23 cellular contexts compared by ENCODE assay signal in the genomic region with DNA sequence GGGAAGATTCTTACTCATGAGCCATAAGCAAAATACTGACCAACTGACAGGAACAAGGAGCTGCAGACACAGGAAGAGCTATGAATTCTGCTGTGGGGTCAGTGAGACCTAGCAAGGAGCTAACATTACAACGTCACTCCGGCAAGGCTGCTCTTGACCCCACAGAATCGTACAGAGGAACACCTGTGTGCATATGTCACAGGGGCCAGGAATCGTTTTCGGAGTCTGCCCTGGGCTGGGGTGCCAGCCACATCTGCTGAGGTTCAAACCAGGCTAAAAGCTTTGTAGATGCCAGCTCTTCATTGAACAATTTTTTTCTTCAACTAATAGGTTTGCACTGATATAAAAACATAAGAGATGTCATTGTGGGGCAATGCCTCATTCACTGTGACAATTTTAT.
"Had no signal": no experiment of that assay in that cellular context is flagged by ENCODE, and none has a peak within 500 bp of the region (broad histone marks: within the 10 kb centered on the region; RNA-seq: fewer than 3 reads in every experiment).

No MANE protein-coding gene starts in this region.

- DNase-seq: cortex of kidney; effector memory CD8-positive, alpha-beta T cell; gastrocnemius medialis; heart right ventricle; hypothalamus; kidney glomerular epithelial cell; mammary epithelial cell; nucleus accumbens; psoas muscle; retina; right lobe of liver; spleen; stimulated activated CD4-positive, alpha-beta T cell treated with anti-CD3 and anti-CD28 coated beads, Interleukin-15, amount 100 ng/mL, for 24 hours; stimulated activated CD4-positive, alpha-beta T cell treated with anti-CD3 and anti-CD28 coated beads, Interleukin-1b, Interleukin-23, amount 100 ng/mL, for 48 hours; stimulated activated CD4-positive, alpha-beta T cell treated with anti-CD3 and anti-CD28 coated beads, Interleukin-4, amount 100 ng/mL, for 24 hours; tibial artery; upper lobe of right lung had no signal

- H3K4me3 ChIP-seq: esophagus muscularis mucosa, gastrocnemius medialis, heart right ventricle, neural progenitor cell, psoas muscle, right lobe of liver, spleen, tibial artery, upper lobe of right lung had no signal

- H3K36me3 ChIP-seq: gastrocnemius medialis, neural progenitor cell, right lobe of liver, upper lobe of right lung had no signal

- H3K4me2 ChIP-seq: neural progenitor cell had no signal

- H3K9ac ChIP-seq: neural progenitor cell, parathyroid adenoma had no signal

- H3K9me3 ChIP-seq: esophagus muscularis mucosa, gastrocnemius medialis, psoas muscle, right lobe of liver, tibial artery, upper lobe of right lung had no signal

- H3K27ac ChIP-seq: epithelial cell of prostate, esophagus muscularis mucosa, gastrocnemius medialis, heart right ventricle, neural progenitor cell, parathyroid adenoma, psoas muscle, right lobe of liver, tibial artery, upper lobe of right lung had no signal

- H3K4me1 ChIP-seq: gastrocnemius medialis, neural progenitor cell, parathyroid adenoma, psoas muscle, right lobe of liver, tibial artery had no signal

- H2AFZ ChIP-seq: neural progenitor cell, parathyroid adenoma had no signal

- H3K79me2 ChIP-seq: parathyroid adenoma had no signal

- H3K27me3 ChIP-seq: esophagus muscularis mucosa, gastrocnemius medialis, heart right ventricle, right lobe of liver, spleen, tibial artery, upper lobe of right lung had no signal

- ATAC-seq: effector memory CD8-positive, alpha-beta T cell; gastrocnemius medialis; heart right ventricle; natural killer cell treated with Interleukin-12 subunit alpha and Interleukin-12 subunit beta and Interleukin-15 and Interleukin-18, amount 100 ng/mL, for 72 hours; psoas muscle; stimulated activated memory B cell treated with anti-CD40 and anti-IgM and Interleukin-4, amounts not matched to agents 10 μg/mL and 1 μg/mL and 100 μg/mL, for 72 hours; upper lobe of right lung had no signal
